In genomic region chr4:145937990-145938611, GRCh38 we compare ENCODE assay signal across 8 cellular contexts. TPM values are rescaled to one million over a fixed set of nuclear protein-coding genes. Genes with fewer than 3 reads are reported as not detected.
A peak's percentile ranks its signal among the peaks of the same experiment; 100 is the strongest.
DNase-seq lines count a peak whose midpoint lies in the region; ATAC-seq and TF ChIP-seq lines count a peak whose summit lies in the region.

No MANE protein-coding gene starts in this region.

- H3K9me3 Mint-ChIP-seq in brain: peaks cover 0 to 6% (median 0%) of the 10 kb centered on the region in 5 experiments

- peaks cover 7% of the 10 kb centered on the region for H3K36me3 Mint-ChIP-seq in T-helper 17 cell (ENCODE audit: low read depth)
- H3K36me3 Mint-ChIP-seq in brain: no peaks in the 10 kb centered on the region

- H3K27ac Mint-ChIP-seq in T-helper 17 cell (peak overlapping the region; percentile 91), brain (peak overlapping the region; percentile 97 to 99 (median 98))

- H3K4me1 Mint-ChIP-seq in T-helper 17 cell (peaks cover 22% of the 10 kb centered on the region), brain (peaks cover 40% of the 10 kb centered on the region)

- ATAC-seq in HG03460 (IDR thresholded peaks at IDR 0.05; ENCODE audit: unreplicated experiment): peak; percentile 19
- ATAC-seq in T-helper 17 cell: peak; percentile 66
- no peak for ATAC-seq in HG02678 (IDR thresholded peaks at IDR 0.05; ENCODE audit: unreplicated experiment)

- DNase-seq in GM03348 (ENCODE audit: low spot score): peak; percentile 53
- DNase-seq in T-helper 17 cell: peak in 1 of 3 donors; percentile 22
- DNase-seq in islet precursor cell: peak; percentile 61
- peak in 2 of 3 donors; percentile 12 to 20 for DNase-seq in stimulated activated CD4-positive, alpha-beta T cell treated with anti-CD3 and anti-CD28 coated beads, Interleukin-12 subunit alpha, Interleukin-12 subunit beta, amount 100 ng/mL, for 48 hours (ENCODE audit: low read depth in 2 of 3, low spot score in 1 of 3)
- DNase-seq in NCI-H1048 (lab: John Stamatoyannopoulos, UW): no peak

- peak overlapping the region; percentile 100 for H3K4me3 Mint-ChIP-seq in T-helper 17 cell
- H3K4me3 Mint-ChIP-seq in brain: peak overlapping the region; percentile 89 to 99 (median 91)

- TF ChIP-seq CTCF in brain (conservative IDR thresholded peaks at IDR 0.05): no peak

- H3K27me3 Mint-ChIP-seq in T-helper 17 cell (no peaks in the 10 kb centered on the region), brain (peaks cover 11% of the 10 kb centered on the region)

- no peaks in the 10 kb centered on the region for H3K9me3 ChIP-seq in T-helper 17 cell (ENCODE audit: control insufficient read depth, low read length, poor library complexity, severe bottlenecking)

RNA-seq across cellular contexts. Expression of gene ZNF827, which starts 0.5 kb away (rescaled TPM):
- 10 to 100 TPM; 14.9 to 16.3 TPM for total RNA-seq in T-helper 17 cell
- polyA plus RNA-seq in brain (ENCODE audit: insufficient read depth, low read depth, low replicate concordance): 9.0 TPM
